In genomic region chr1:173202430-173203145, GRCh38 we compare ENCODE assay signal across 8 cellular contexts. TPM values are rescaled to one million over a fixed set of nuclear protein-coding genes. Genes with fewer than 3 reads are reported as not detected.
A peak's percentile ranks its signal among the peaks of the same experiment; 100 is the strongest.
DNase-seq lines count a peak whose midpoint lies in the region; ATAC-seq, FAIRE-seq and TF ChIP-seq lines count a peak whose summit lies in the region.

No MANE protein-coding gene starts in this region.

- 31% methylated on average over 5 of the region's 5 CpGs for WGBS in HepG2 (ENCODE audit: low lambda C conversion rate)

- H3K9me3 ChIP-seq in HepG2 (ENCODE audit: low read length): no peaks in the 10 kb centered on the region
- H3K9me3 ChIP-seq in uterus: no peaks in the 10 kb centered on the region

- H2AFZ ChIP-seq in HepG2 (ENCODE audit: low read length): peak overlapping the region; percentile 11

- peak; percentile 69 for ATAC-seq in HepG2
- no peak for ATAC-seq in GM21528 (IDR thresholded peaks at IDR 0.05; ENCODE audit: low FRiP score, unreplicated experiment)

- H3K4me1 ChIP-seq in HepG2 (ENCODE audit: insufficient read depth, low read length) (peaks cover 58% of the 10 kb centered on the region), uterus (no peaks in the 10 kb centered on the region)

- H3K27me3 ChIP-seq in bronchial epithelial cell (ENCODE audit: control insufficient read depth, insufficient read depth, low read length) (no peaks in the 10 kb centered on the region), HepG2 (ENCODE audit: control insufficient read depth in 1 of 2, insufficient read depth in 2 of 2, low read length in 2 of 2) (no peaks in the 10 kb centered on the region), uterus (no peaks in the 10 kb centered on the region)

- TF ChIP-seq CTCF in AG04449 (IDR thresholded peaks at IDR 0.05; ENCODE audit: insufficient read depth, low read length, missing control alignments): peak; percentile 56
- peak; percentile 71 for TF ChIP-seq CTCF in GM10266 (IDR thresholded peaks at IDR 0.05; ENCODE audit: control insufficient read depth, insufficient read depth, low read depth, missing control alignments)
- TF ChIP-seq CTCF in bronchial epithelial cell (IDR thresholded peaks at IDR 0.05; ENCODE audit: insufficient read depth, low read length, severe bottlenecking): peak; percentile 56
- peak; percentile 78 for TF ChIP-seq CTCF in HepG2 (CRISPR knock-in tag; IDR thresholded peaks at IDR 0.05)
- TF ChIP-seq CTCF in uterus (IDR thresholded peaks at IDR 0.05): peak; percentile 38 to 66 (median 58)

- CTCF ChIA-PET in AG04449 (lab: Yijun Ruan, JAX): interaction anchor here (0.7 to 8.6 kb wide), 49 partner anchors 9 to 459 kb away, joined by 3 to 154 read pairs (median 3); no protein-coding TSS in a partner anchor
- CTCF ChIA-PET in HepG2 (lab: Yijun Ruan, JAX; ENCODE audit: low intra/inter-chr PET ratio, low total read pairs): interaction anchor here (1.2 to 2.7 kb wide), 3 partner anchors 376 to 459 kb away, joined by 3 to 13 read pairs (median 10); no protein-coding TSS in a partner anchor

- peak; percentile 65 for TF ChIP-seq RAD21 in HepG2 (CRISPR knock-in tag; IDR thresholded peaks at IDR 0.05)

- peak overlapping the region; percentile 65 for H3K4me2 ChIP-seq in HepG2 (ENCODE audit: low read depth, low read length)

- no TSS peak for BruUV-seq in HepG2 (replicated peaks; lab: Mats Ljungman, UMichigan)

- H3K4me3 ChIP-seq in AG04449 (ENCODE audit: low read depth, low read length): no peak overlapping the region
- no peak overlapping the region for H3K4me3 ChIP-seq in bronchial epithelial cell (ENCODE audit: low read depth, low read length)
- peak overlapping the region; percentile 18 to 48 (median 29) for H3K4me3 ChIP-seq in HepG2 (replicated peaks in 1 of 3; ENCODE audit: insufficient read depth in 1 of 3, low read depth in 2 of 3, low read length in 3 of 3)
- no peak overlapping the region for H3K4me3 ChIP-seq in uterus

- H3K27ac ChIP-seq in HepG2 (ENCODE audit: extremely low read length, insufficient read depth, low read length) (no peak overlapping the region), uterus (no peak overlapping the region)

- no peaks in the 10 kb centered on the region for H3K36me3 ChIP-seq in bronchial epithelial cell (ENCODE audit: control insufficient read depth, insufficient read depth, low read length)
- peaks cover 0 to 7% of the 10 kb centered on the region in 2 experiments; a peak in 3 of 5 replicates for H3K36me3 ChIP-seq in HepG2 (replicated peaks in 1 of 2; ENCODE audit: control insufficient read depth in 1 of 2, insufficient read depth in 2 of 2, low read length in 2 of 2)
- H3K36me3 ChIP-seq in uterus: no peaks in the 10 kb centered on the region

- DNase-seq in AG04449 (ENCODE audit: low read depth, low spot score): peak; percentile 69
- no peak for DNase-seq in GM10266 (ENCODE audit: extremely low spot score)
- DNase-seq in NCI-H748 treated with DMSO at 0.1 percent for 48 hours (lab: John Stamatoyannopoulos, UW): peak; percentile 1
- DNase-seq in bronchial epithelial cell (ENCODE audit: low read depth): peak; percentile 68
- DNase-seq in HepG2 (ENCODE audit: low spot score): peak; percentile 42
- DNase-seq in uterus: no peak
- DNase-seq in posterior vena cava (ENCODE audit: low spot score): no peak

- no peak for TF ChIP-seq EP300 in HepG2 (IDR thresholded peaks at IDR 0.05; ENCODE audit: low read depth in 2 of 2, low read length in 2 of 2)
- TF ChIP-seq EP300 in HepG2 (CRISPR knock-in tag; IDR thresholded peaks at IDR 0.05; ENCODE audit: borderline replicate concordance): no peak

- intact Hi-C loops in HepG2 (cut with micrococcal nuclease; ENCODE audit: unreplicated experiment) (loop anchor here (1.0 kb wide), 3 partner anchors 197 to 457 kb away; no protein-coding TSS in a partner anchor), uterus (cut with DNase I; ENCODE audit: low total_unique reads) (no loop called here), posterior vena cava (cut with DNase I) (loop anchor here in 1 of 2 donors (10.0 kb wide), 1 partner anchor 458 kb away; no protein-coding TSS in a partner anchor)

- FAIRE-seq in bronchial epithelial cell (lab: Jason Lieb, UNC) (no peak), HepG2 (lab: Jason Lieb, UNC) (peak; percentile 48)

- peak overlapping the region; percentile 48; the same call in 1 of the 2 replicates for H3K9ac ChIP-seq in HepG2 (ENCODE audit: insufficient read depth, low read depth, low read length)

- H3K79me2 ChIP-seq in HepG2 (ENCODE audit: insufficient read depth, low read length): peaks cover 45% of the 10 kb centered on the region

- no peaks in the 10 kb centered on the region for H4K20me1 ChIP-seq in HepG2 (ENCODE audit: insufficient read depth, low read length)

- POLR2A ChIA-PET in AG04449 (lab: Yijun Ruan, JAX) (interaction anchor here (0.7 to 1.6 kb wide), 7 partner anchors 209 to 666 kb away, joined by 3 to 7 read pairs (median 4); partner anchors contain the start of gene ZBTB37), HepG2 (lab: Yijun Ruan, JAX) (interaction anchor here (0.6 to 2.2 kb wide), 4 partner anchors 8 to 376 kb away, joined by 3 to 8 read pairs (median 5); no protein-coding TSS in a partner anchor)

- in situ Hi-C loops in HepG2 (cut with HindIII; ENCODE audit: extremely low pct_ligation_motif_present, low pct_unique_long_range_greater_than_20kb): loop anchor here (5.0 kb wide), 1 partner anchor 380 kb away; no protein-coding TSS in a partner anchor

- TF ChIP-seq POLR2A in HepG2 (IDR thresholded peaks at IDR 0.05; ENCODE audit: insufficient read depth in 1 of 2, low read depth in 2 of 2, low read length in 2 of 2): no peak
- TF ChIP-seq POLR2A in uterus (IDR thresholded peaks at IDR 0.05): no peak

TF ChIP-seq in HepG2, 621 proteins besides CTCF, POLR2A, EP300 and RAD21 (continues in another document):
- TF ChIP-seq MIXL1 (CRISPR knock-in tag; IDR thresholded peaks at IDR 0.05): peak; percentile 48; the same call in 1 of the 2 replicates
- TF ChIP-seq ZNF362 (CRISPR knock-in tag; IDR thresholded peaks at IDR 0.05; ENCODE audit: borderline replicate concordance): no peak
- no peak for TF ChIP-seq SOX6 (IDR thresholded peaks at IDR 0.05)
- 0 out of 2 replicates have a peak, but pooled peaks have one; percentile 11 for TF ChIP-seq SOX6 (CRISPR knock-in tag; IDR thresholded peaks at IDR 0.05)
- TF ChIP-seq NR2F1 (CRISPR knock-in tag; IDR thresholded peaks at IDR 0.05): no peak
- no peak for TF ChIP-seq ZBTB14 (CRISPR knock-in tag; IDR thresholded peaks at IDR 0.05)
- peak; percentile 86 for TF ChIP-seq SMC3 (IDR thresholded peaks at IDR 0.05; ENCODE audit: low read length)
- no peak for TF ChIP-seq AGO1 (IDR thresholded peaks at IDR 0.05; ENCODE audit: low read depth, low read length, poor library complexity, severe bottlenecking)
- TF ChIP-seq KLF16 (CRISPR knock-in tag; IDR thresholded peaks at IDR 0.05): 0 out of 4 replicates have a peak, but pooled peaks of 1 of the 2 experiments have one; percentile 42
- TF ChIP-seq BCL6 (CRISPR knock-in tag; IDR thresholded peaks at IDR 0.05): peak; percentile 48
- no peak for TF ChIP-seq ZFP1 (CRISPR knock-in tag; IDR thresholded peaks at IDR 0.05)
- TF ChIP-seq GATAD1 (CRISPR knock-in tag; IDR thresholded peaks at IDR 0.05): no peak
- TF ChIP-seq PRPF4 (IDR thresholded peaks at IDR 0.05; ENCODE audit: low read depth, low read length, poor library complexity, severe bottlenecking): no peak

RNA-seq across cellular contexts. Expression of gene TNFSF4, which starts 4.5 kb away (rescaled TPM):
- under 0.01 and 0.13 TPM in 2 replicates for total RNA-seq in bronchial epithelial cell
- total RNA-seq in HepG2 (2016; rRNA removed; fragmentation: Illumina TruSeq; extraction: Trizol): 2.4 and 3.2 TPM in 2 replicates
- 0.30 and 0.53 TPM in 2 replicates for total RNA-seq in HepG2 (2016; cell fraction: cytosol; rRNA removed; fragmentation: Illumina TruSeq; extraction: Trizol; ENCODE audit: low read depth)
- total RNA-seq in HepG2 (2016; cell fraction: insoluble cytoplasmic fraction; rRNA removed; fragmentation: Illumina TruSeq; extraction: Trizol): 2.7 and 3.6 TPM in 2 replicates
- total RNA-seq in HepG2 (2016; cell fraction: membrane; rRNA removed; fragmentation: Illumina TruSeq; extraction: Trizol): 2.0 TPM in 2 replicates
- 2.8 and 3.0 TPM in 2 replicates for total RNA-seq in HepG2 (2016; cell fraction: nucleus; rRNA removed; fragmentation: Illumina TruSeq; extraction: Trizol)
- polyA plus RNA-seq in HepG2 (2011; rRNA removed): 7.9 and 8.3 TPM in 2 replicates
- polyA plus RNA-seq in HepG2 (2011; cell fraction: cytosol; rRNA removed): 3.3 and 6.8 TPM in 2 replicates
- polyA plus RNA-seq in HepG2 (2011; cell fraction: nucleus; rRNA removed): 3.2 and 5.6 TPM in 2 replicates
- polyA plus RNA-seq in HepG2 (2012): 9.1 and 11.8 TPM in 2 replicates
- 0.17 and 0.19 TPM in 2 replicates for polyA plus RNA-seq in HepG2 (2016; cell fraction: cytosol; fragmentation: Illumina TruSeq; extraction: Trizol; ENCODE audit: low read depth)
- 3.1 and 3.5 TPM in 2 replicates for polyA plus RNA-seq in HepG2 (2016; cell fraction: insoluble cytoplasmic fraction; fragmentation: Illumina TruSeq; extraction: Trizol; ENCODE audit: low read depth)
- 0.88 and 1.0 TPM in 2 replicates for polyA plus RNA-seq in HepG2 (2016; cell fraction: membrane; fragmentation: Illumina TruSeq; extraction: Trizol; ENCODE audit: low read depth)
- polyA plus RNA-seq in HepG2 (2016; cell fraction: nucleus; fragmentation: Illumina TruSeq; extraction: Trizol; ENCODE audit: insufficient read depth, low read depth): 2.0 and 2.1 TPM in 2 replicates
- polyA minus RNA-seq in HepG2 (2011; rRNA and poly(A)+ RNA removed; ENCODE audit: low replicate concordance): 0.47 and 5.8 TPM in 2 replicates
- 4.8 and 5.8 TPM in 2 replicates for polyA minus RNA-seq in HepG2 (2011; cell fraction: cytosol; rRNA and poly(A)+ RNA removed)
- polyA minus RNA-seq in HepG2 (2011; cell fraction: nucleus; rRNA and poly(A)+ RNA removed): 23.4 and 33.6 TPM in 2 replicates
- 1 to 10 TPM in 3 of 4 donors, not detected in 1; 1.1 to 2.5 (median 1.5) TPM for total RNA-seq in uterus
- total RNA-seq in posterior vena cava: 1 to 10 TPM in 1 of 2 donors, under 1 TPM in 1; 0.57 to 1.2 TPM

Comparison
In these comparisons a context has a peak if more than half of its experiments do, and no peak if none do; other contexts are left out.
1. DNase-seq: peak in AG04449 (single experiment), NCI-H748 treated with DMSO at 0.1 percent for 48 hours (single experiment), bronchial epithelial cell (single experiment) and HepG2 (single experiment); none in GM10266 (single experiment), uterus (0 of 2) and posterior vena cava (single experiment).
2. H3K4me3 ChIP-seq: peak in HepG2 (3 of 3); none in AG04449 (single experiment), bronchial epithelial cell (single experiment) and uterus (0 of 2).
3. Peak in every context shown above with its lines, with median percentiles within 50 percentile points of each other: CTCF ChIP-seq.